ENCODE assay signal across 18 cellular contexts in the genomic region with DNA sequence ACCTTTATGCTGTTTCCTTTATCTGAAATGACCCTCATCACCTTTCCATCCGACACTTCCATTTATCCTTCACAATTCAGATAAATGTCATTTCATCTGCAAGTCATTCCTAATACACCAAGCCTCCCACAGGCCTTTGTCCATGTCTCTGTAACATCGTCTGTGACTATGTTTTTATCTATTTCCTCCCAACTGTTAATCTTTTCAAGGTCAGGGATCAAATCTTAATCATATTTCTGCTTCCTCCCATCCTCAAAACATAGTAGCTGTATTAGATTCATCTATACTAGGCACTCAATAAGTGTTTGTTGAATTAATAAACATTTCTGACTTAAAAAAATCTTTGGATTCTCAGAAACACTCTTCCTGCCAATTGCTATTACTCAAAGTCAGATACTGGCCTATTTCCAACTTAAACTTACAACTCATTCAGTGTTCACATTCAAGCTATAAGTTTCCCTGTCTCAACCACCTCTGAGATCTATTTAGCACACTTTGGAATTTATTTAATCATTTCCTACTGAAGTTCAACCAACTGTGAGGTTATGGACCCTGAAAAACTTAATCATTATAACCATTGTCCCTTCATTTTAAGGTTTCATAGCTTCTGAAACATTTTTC.
DNase-seq lines count a peak whose midpoint lies in the region; ATAC-seq and TF ChIP-seq lines count a peak whose summit lies in the region.
"Had no signal": no experiment of that assay in that cellular context is flagged by ENCODE, and none has a peak within 500 bp of the region (broad histone marks: within the 10 kb centered on the region; RNA-seq: fewer than 3 reads in every experiment).

No MANE protein-coding gene starts in this region.

- TF ChIP-seq RAD21 in Ishikawa (IDR thresholded peaks at IDR 0.05; ENCODE audit: low read depth): no peak

- in situ Hi-C loops in astrocyte of the cerebellum (cut with HindIII; ENCODE audit: low sequenced_read_pairs): no loop called here

- no peak for ATAC-seq in HG02588 (IDR thresholded peaks at IDR 0.05; ENCODE audit: unreplicated experiment)
- ATAC-seq: activated CD8-positive, alpha-beta memory T cell treated with anti-CD3 and anti-CD28 coated beads, Interleukin-2, amount 10 ng/mL, durations not matched to agents 7 days and 5 days; pancreas had no signal

- DNase-seq in astrocyte of the cerebellum (ENCODE audit: low read depth) (peak; percentile 52), fibroblast of the aortic adventitia (ENCODE audit: low read depth) (peak; percentile 76), skeletal muscle cell (ENCODE audit: low read depth) (peak; percentile 31), inferior parietal cortex (ENCODE audit: extremely low spot score) (no peak)
- DNase-seq in activated CD4-positive, alpha-beta T cell treated with anti-CD3 and anti-CD28 coated beads for 4 hours: no peak
- DNase-seq: activated CD4-positive, alpha-beta T cell treated with anti-CD3 and anti-CD28 coated beads for 1 hour; activated CD8-positive, alpha-beta memory T cell treated with anti-CD3 and anti-CD28 coated beads, Interleukin-2, amount 10 ng/mL, durations not matched to agents 7 days and 5 days; H7; NCI-H2107; NCI-H526 treated with DMSO at 0.1 percent for 48 hours; OCI-M1; pancreas; stimulated activated CD4-positive, alpha-beta T cell treated with anti-CD3 and anti-CD28 coated beads, Interleukin-2, amount 100 ng/mL, for 48 hours; substantia nigra; uterus had no signal

- TF ChIP-seq EP300 in Ishikawa (IDR thresholded peaks at IDR 0.05; ENCODE audit: borderline replicate concordance): no peak

- H3K4me3 ChIP-seq in astrocyte of the cerebellum (ENCODE audit: low read depth, low read length) (no peak overlapping the region), fibroblast of the aortic adventitia (ENCODE audit: low read depth, low read length) (no peak overlapping the region), skeletal muscle cell (ENCODE audit: low read depth, low read length) (no peak overlapping the region)
- H3K4me3 ChIP-seq: lung, pancreas, uterus had no signal

- TF ChIP-seq CTCF in astrocyte of the cerebellum (IDR thresholded peaks at IDR 0.05; ENCODE audit: low read depth, low read length, missing control alignments) (no peak), fibroblast of the aortic adventitia (IDR thresholded peaks at IDR 0.05; ENCODE audit: insufficient read depth, low read length) (no peak)

TF ChIP-seq in Ishikawa, 13 proteins besides CTCF, POLR2A, EP300 and RAD21:
- 0 out of 2 replicates have a peak, but pooled peaks have one; percentile 10 for TF ChIP-seq NFIC (IDR thresholded peaks at IDR 0.05)
- TF ChIP-seq, protein P1, sequence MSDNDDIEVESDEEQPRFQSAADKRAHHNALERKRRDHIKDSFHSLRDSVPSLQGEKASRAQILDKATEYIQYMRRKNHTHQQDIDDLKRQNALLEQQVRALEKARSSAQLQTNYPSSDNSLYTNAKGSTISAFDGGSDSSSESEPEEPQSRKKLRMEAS (IDR thresholded peaks at IDR 0.05): no peak

Comparison
In these comparisons a context has a peak if more than half of its experiments do, and no peak if none do; other contexts are left out.
1. DNase-seq: peak in astrocyte of the cerebellum (single experiment), fibroblast of the aortic adventitia (single experiment) and skeletal muscle cell (single experiment); none in inferior parietal cortex (single experiment) and activated CD4-positive, alpha-beta T cell treated with anti-CD3 and anti-CD28 coated beads for 4 hours (0 of 2).